Comparison of ENCODE assay signal across 13 cellular contexts in genomic region chrX:11663875-11664210, GRCh38. TPM values are rescaled to one million over a fixed set of nuclear protein-coding genes. Genes with fewer than 3 reads are reported as not detected.
DNase-seq lines count a peak whose midpoint lies in the region; ATAC-seq and TF ChIP-seq lines count a peak whose summit lies in the region.
"Had no signal": no experiment of that assay in that cellular context is flagged by ENCODE, and none has a peak within 500 bp of the region (broad histone marks: within the 10 kb centered on the region; RNA-seq: fewer than 3 reads in every experiment).

No MANE protein-coding gene starts in this region.

- DNase-seq in activated naive CD8-positive, alpha-beta T cell treated with anti-CD3 and anti-CD28 coated beads, Interleukin-2, amount 50 U/mL, for 24 hours = no peak
- DNase-seq in mesendoderm (peak; percentile 9), upper lobe of left lung (no peak), NCI-H1092 (lab: John Stamatoyannopoulos, UW) (no peak), NOMO-1 treated with dmso at 0.1 percent for 144 hours (lab: John Stamatoyannopoulos, UW; ENCODE audit: unreplicated experiment) (no peak), tibial nerve (ENCODE audit: low spot score in 2 of 2) (no peak)
- DNase-seq: ACHN, KG1, NCI-H510A, substantia nigra had no signal

- no peak overlapping the region for H3K18ac ChIP-seq in mesendoderm (ENCODE audit: low read length)

- H3K4me1 ChIP-seq in ectodermal cell (ENCODE audit: control insufficient read depth, insufficient read depth, low read length) (peaks cover 4% of the 10 kb centered on the region), mesendoderm (ENCODE audit: control insufficient read depth, low read depth, low read length) (no peaks in the 10 kb centered on the region), upper lobe of left lung (peaks cover 0 to 20% (median 0%) of the 10 kb centered on the region in 4 donors), tibial nerve (peaks cover 0 to 24% (median 0%) of the 10 kb centered on the region in 4 donors)

- H3K23ac ChIP-seq in mesendoderm (ENCODE audit: low read length) = no peak overlapping the region

- no peak overlapping the region for H2BK5ac ChIP-seq in mesendoderm (ENCODE audit: low read length)

- ATAC-seq in activated naive CD8-positive, alpha-beta T cell treated with anti-CD3 and anti-CD28 coated beads, Interleukin-2, amount 50 U/mL, for 24 hours = no peak
- no peak for ATAC-seq in upper lobe of left lung (ENCODE audit: low FRiP score in 2 of 2)
- ATAC-seq: left lobe of liver had no signal

- H3K4me3 Mint-ChIP-seq in activated naive CD8-positive, alpha-beta T cell = peak overlapping the region; percentile 40
- H3K4me3 Mint-ChIP-seq in activated naive CD8-positive, alpha-beta T cell treated with anti-CD3 and anti-CD28 coated beads, Interleukin-2, amount 50 U/mL, for 24 hours = no peak overlapping the region

- 15 to 23% methylated on average over 5 of the region's 6 CpGs for WGBS in ectodermal cell, 2 experiments
- WGBS in mesendoderm (ENCODE audit: extremely low coverage, insufficient coverage, low lambda C conversion rate) = no CpG with 5 or more reads among the region's 6 CpGs
- 15 to 46% methylated on average over 1 to 6 of the region's 6 CpGs for WGBS in upper lobe of left lung, 2 donors
- WGBS in tibial nerve, 2 donors = 26 to 53% methylated on average over 5 to 6 of the region's 6 CpGs

- TF ChIP-seq CTCF in upper lobe of left lung (IDR thresholded peaks at IDR 0.05) = no peak
- TF ChIP-seq CTCF in tibial nerve (IDR thresholded peaks at IDR 0.05) = no peak

- H3K27ac ChIP-seq in ectodermal cell (ENCODE audit: insufficient read depth, low read depth, low read length, poor library complexity, severe bottlenecking) = no peak overlapping the region
- H3K27ac ChIP-seq in mesendoderm (ENCODE audit: low read depth, low read length) = no peak overlapping the region
- peak overlapping the region in 3 of 4 donors; percentile 58 to 67 (median 62) for H3K27ac ChIP-seq in upper lobe of left lung
- H3K27ac ChIP-seq in tibial nerve = no peak overlapping the region

- H3K4me2 ChIP-seq in mesendoderm (ENCODE audit: low read length) = no peak overlapping the region

- H3K27me3 ChIP-seq in ectodermal cell (ENCODE audit: control insufficient read depth, insufficient read depth, low read length, poor library complexity, severe bottlenecking) (peaks cover 63% of the 10 kb centered on the region), mesendoderm (ENCODE audit: insufficient read depth, low read length, poor library complexity) (peaks cover 2% of the 10 kb centered on the region), upper lobe of left lung (peaks cover 0 to 14% (median 0%) of the 10 kb centered on the region in 4 donors), tibial nerve (peaks cover 0 to 23% of the 10 kb centered on the region in 2 donors)

- TF ChIP-seq EP300 in upper lobe of left lung (IDR thresholded peaks at IDR 0.05) = no peak
- no peak for TF ChIP-seq EP300 in tibial nerve (IDR thresholded peaks at IDR 0.05)

- no peak overlapping the region for H3K56ac ChIP-seq in mesendoderm (ENCODE audit: low read length)

- H3K9me3 Mint-ChIP-seq in activated naive CD8-positive, alpha-beta T cell (ENCODE audit: low read depth) = no peaks in the 10 kb centered on the region
- H3K9me3 Mint-ChIP-seq in activated naive CD8-positive, alpha-beta T cell treated with anti-CD3 and anti-CD28 coated beads, Interleukin-2, amount 50 U/mL, for 24 hours = no peaks in the 10 kb centered on the region

- no peak overlapping the region for H3K4ac ChIP-seq in mesendoderm (ENCODE audit: low read depth, low read length)

- H3K4me3 ChIP-seq in ectodermal cell (ENCODE audit: insufficient read depth, low read depth, low read length) = peak overlapping the region; percentile 45
- H3K4me3 ChIP-seq in mesendoderm (ENCODE audit: low read length) = no peak overlapping the region
- H3K4me3 ChIP-seq in upper lobe of left lung = peak overlapping the region in 3 of 4 donors; percentile 31 to 47 (median 46)
- H3K4me3 ChIP-seq in tibial nerve = peak overlapping the region in 2 of 4 donors; percentile 33 to 54

- H3K9ac ChIP-seq in mesendoderm (ENCODE audit: low read length) = no peak overlapping the region

- no peaks in the 10 kb centered on the region for H3K36me3 Mint-ChIP-seq in activated naive CD8-positive, alpha-beta T cell
- no peaks in the 10 kb centered on the region for H3K36me3 Mint-ChIP-seq in activated naive CD8-positive, alpha-beta T cell treated with anti-CD3 and anti-CD28 coated beads, Interleukin-2, amount 50 U/mL, for 24 hours (ENCODE audit: low read depth)

- H3K9me3 ChIP-seq in ectodermal cell (ENCODE audit: control insufficient read depth, low read length) (no peaks in the 10 kb centered on the region), upper lobe of left lung (peaks cover 0 to 8% (median 0%) of the 10 kb centered on the region in 4 donors), tibial nerve (no peaks in the 10 kb centered on the region)

- no peak overlapping the region for H2BK120ac ChIP-seq in mesendoderm (ENCODE audit: low read depth, low read length)

- H3K79me1 ChIP-seq in mesendoderm (ENCODE audit: low read length) = no peaks in the 10 kb centered on the region

- no peak overlapping the region for H4K8ac ChIP-seq in mesendoderm (ENCODE audit: low read depth, low read length)

- H2BK15ac ChIP-seq in mesendoderm (replicated peaks; ENCODE audit: low read depth) = no peak overlapping the region

- no peak overlapping the region for H3K27ac Mint-ChIP-seq in activated naive CD8-positive, alpha-beta T cell
- H3K27ac Mint-ChIP-seq in activated naive CD8-positive, alpha-beta T cell treated with anti-CD3 and anti-CD28 coated beads, Interleukin-2, amount 50 U/mL, for 24 hours = no peak overlapping the region

- H3K36me3 ChIP-seq in ectodermal cell (ENCODE audit: control insufficient read depth, insufficient read depth, low read length) (no peaks in the 10 kb centered on the region), mesendoderm (ENCODE audit: control insufficient read depth, insufficient read depth, low read length) (no peaks in the 10 kb centered on the region), upper lobe of left lung (no peaks in the 10 kb centered on the region), tibial nerve (no peaks in the 10 kb centered on the region)

- TF ChIP-seq POLR2A in upper lobe of left lung (IDR thresholded peaks at IDR 0.05) = no peak
- TF ChIP-seq POLR2A in tibial nerve (IDR thresholded peaks at IDR 0.05) = no peak

- no peak overlapping the region for H2AK5ac ChIP-seq in mesendoderm (ENCODE audit: low read length)

- H4K5ac ChIP-seq in mesendoderm (ENCODE audit: low read length) = no peak overlapping the region

- no peaks in the 10 kb centered on the region for H3K79me2 ChIP-seq in mesendoderm (ENCODE audit: control insufficient read depth, insufficient read depth, low read length)

- peaks cover 9% of the 10 kb centered on the region for H3K4me1 Mint-ChIP-seq in activated naive CD8-positive, alpha-beta T cell (ENCODE audit: low read depth)
- H3K4me1 Mint-ChIP-seq in activated naive CD8-positive, alpha-beta T cell treated with anti-CD3 and anti-CD28 coated beads, Interleukin-2, amount 50 U/mL, for 24 hours = no peaks in the 10 kb centered on the region

- H3K27me3 Mint-ChIP-seq in activated naive CD8-positive, alpha-beta T cell = peaks cover 16% of the 10 kb centered on the region
- peaks cover 42% of the 10 kb centered on the region for H3K27me3 Mint-ChIP-seq in activated naive CD8-positive, alpha-beta T cell treated with anti-CD3 and anti-CD28 coated beads, Interleukin-2, amount 50 U/mL, for 24 hours

RNA-seq across cellular contexts. Expression of gene ARHGAP6, which starts 1.9 kb away (rescaled TPM):
- polyA plus RNA-seq in ectodermal cell (2013, experiment 1 of 4) = 1.7 TPM
- polyA plus RNA-seq in ectodermal cell (2013, experiment 2 of 4) = 1.7 TPM
- 2.2 TPM for polyA plus RNA-seq in ectodermal cell (2013, experiment 3 of 4)
- polyA plus RNA-seq in ectodermal cell (2013, experiment 4 of 4) = 2.2 TPM
- polyA plus RNA-seq in mesendoderm (2013, experiment 1 of 2) = 0.35 TPM
- polyA plus RNA-seq in mesendoderm (2013, experiment 2 of 2) = 0.35 TPM
- total RNA-seq in upper lobe of left lung = 10 to 100 TPM; 14.4 to 40.9 (median 18.0) TPM
- total RNA-seq in tibial nerve = 10 to 100 TPM; 16.0 to 51.9 (median 39.3) TPM

Comparison
In these comparisons a context has a peak if more than half of its experiments do, and no peak if none do; other contexts are left out.
1. H3K27ac ChIP-seq: peak in upper lobe of left lung (3 of 4); none in ectodermal cell (single experiment), mesendoderm (single experiment) and tibial nerve (0 of 4).